14 cellular contexts compared by ENCODE assay signal in genomic region chr5:119316116-119316515, GRCh38.
DNase-seq lines count a peak whose midpoint lies in the region; ATAC-seq and TF ChIP-seq lines count a peak whose summit lies in the region.
"Had no signal": no experiment of that assay in that cellular context is flagged by ENCODE, and none has a peak within 500 bp of the region (broad histone marks: within the 10 kb centered on the region; RNA-seq: fewer than 3 reads in every experiment).

No MANE protein-coding gene starts in this region.

- TF ChIP-seq CTCF in GM10266 (IDR thresholded peaks at IDR 0.05; ENCODE audit: control insufficient read depth, insufficient read depth, low read depth, missing control alignments): no peak

- no peaks in the 10 kb centered on the region for H3K27me3 Mint-ChIP-seq in central memory CD8-positive, alpha-beta T cell
- no peaks in the 10 kb centered on the region for H3K27me3 Mint-ChIP-seq in stimulated activated naive CD8-positive, alpha-beta T cell treated with anti-CD3 and anti-CD28 coated beads, Interleukin-15, amount 100 ng/mL, for 72 hours

- peak; percentile 4 for ATAC-seq in central memory CD8-positive, alpha-beta T cell (replicated peaks; ENCODE audit: extremely low read depth, poor library complexity, severe bottlenecking)
- ATAC-seq in stimulated activated naive CD8-positive, alpha-beta T cell treated with anti-CD3 and anti-CD28 coated beads, Interleukin-15, amount 100 ng/mL, for 72 hours: peak; percentile 58
- no peak for ATAC-seq in GM18867 (IDR thresholded peaks at IDR 0.05; ENCODE audit: unreplicated experiment)

- H3K4me1 Mint-ChIP-seq in central memory CD8-positive, alpha-beta T cell: peaks cover 79% of the 10 kb centered on the region
- peaks cover 96% of the 10 kb centered on the region for H3K4me1 Mint-ChIP-seq in stimulated activated naive CD8-positive, alpha-beta T cell treated with anti-CD3 and anti-CD28 coated beads, Interleukin-15, amount 100 ng/mL, for 72 hours

- peaks cover 14% of the 10 kb centered on the region for H3K36me3 Mint-ChIP-seq in central memory CD8-positive, alpha-beta T cell (ENCODE audit: insufficient read depth)
- H3K36me3 Mint-ChIP-seq: WTC11 had no signal

- H3K27ac Mint-ChIP-seq in central memory CD8-positive, alpha-beta T cell (ENCODE audit: low read depth): peak overlapping the region; percentile 30
- peak overlapping the region; percentile 82 to 91 for H3K27ac Mint-ChIP-seq in stimulated activated naive CD8-positive, alpha-beta T cell treated with anti-CD3 and anti-CD28 coated beads, Interleukin-15, amount 100 ng/mL, for 72 hours
- H3K27ac Mint-ChIP-seq: WTC11 had no signal

- H3K9me3 Mint-ChIP-seq in central memory CD8-positive, alpha-beta T cell: no peaks in the 10 kb centered on the region
- H3K9me3 Mint-ChIP-seq in stimulated activated naive CD8-positive, alpha-beta T cell treated with anti-CD3 and anti-CD28 coated beads, Interleukin-15, amount 100 ng/mL, for 72 hours: no peaks in the 10 kb centered on the region
- H3K9me3 Mint-ChIP-seq: neural crest cell, WTC11 had no signal

- peak; percentile 36 for DNase-seq in activated naive CD4-positive, alpha-beta T cell treated with Interleukin-2 at 50 U/mL for 16 hours
- DNase-seq in activated naive CD4-positive, alpha-beta T cell treated with anti-CD3 and anti-CD28 coated beads, Interleukin-2, amount 50 U/mL, for 16 hours: no peak
- DNase-seq in UCSD-AML1 (lab: John Stamatoyannopoulos, UW; ENCODE audit: unreplicated experiment): peak; percentile 6
- DNase-seq in central memory CD8-positive, alpha-beta T cell (ENCODE audit: low spot score in 2 of 2): no peak
- DNase-seq in stimulated activated naive CD8-positive, alpha-beta T cell treated with anti-CD3 and anti-CD28 coated beads, Interleukin-15, amount 100 ng/mL, for 72 hours: peak in 1 of 2 donors; percentile 58
- no peak for DNase-seq in GF-D8 (lab: John Stamatoyannopoulos, UW)
- DNase-seq in GM10266 (ENCODE audit: extremely low spot score): no peak
- DNase-seq: lower lobe of right lung, NCI-H146, NCI-H510A, PC-9 had no signal

- no peak overlapping the region for H3K4me3 Mint-ChIP-seq in central memory CD8-positive, alpha-beta T cell
- H3K4me3 Mint-ChIP-seq in stimulated activated naive CD8-positive, alpha-beta T cell treated with anti-CD3 and anti-CD28 coated beads, Interleukin-15, amount 100 ng/mL, for 72 hours: peak overlapping the region; percentile 46 to 67
- H3K4me3 Mint-ChIP-seq: neural crest cell, WTC11 had no signal

Comparison
In these comparisons a context has a peak if more than half of its experiments do, and no peak if none do; other contexts are left out.
1. DNase-seq: peak in activated naive CD4-positive, alpha-beta T cell treated with Interleukin-2 at 50 U/mL for 16 hours (single experiment) and UCSD-AML1 (single experiment); none in activated naive CD4-positive, alpha-beta T cell treated with anti-CD3 and anti-CD28 coated beads, Interleukin-2, amount 50 U/mL, for 16 hours (single experiment), central memory CD8-positive, alpha-beta T cell (0 of 2), GF-D8 (single experiment) and GM10266 (single experiment).